In the genomic region with DNA sequence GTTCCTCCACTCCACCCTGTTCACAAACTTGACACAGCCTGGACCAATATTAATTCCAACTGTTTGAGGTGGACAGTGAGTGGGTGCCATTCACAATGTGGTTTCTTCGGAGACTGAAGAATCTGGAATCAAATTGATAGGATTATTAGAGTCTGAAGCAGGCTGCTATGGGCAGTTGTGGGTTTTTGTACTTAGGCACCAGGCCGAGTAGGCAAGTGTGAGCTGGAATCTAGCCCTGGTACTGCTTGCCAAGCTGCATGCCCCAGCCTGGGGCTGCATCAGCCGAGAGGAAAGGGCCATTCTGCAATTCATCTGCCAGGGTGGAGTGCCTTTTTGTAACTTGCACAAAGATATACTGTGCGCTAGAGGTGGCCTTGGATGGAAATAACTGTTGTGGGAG, we compare ENCODE assay signal across 23 cellular contexts.
DNase-seq lines count a peak whose midpoint lies in the region; ATAC-seq and TF ChIP-seq lines count a peak whose summit lies in the region.
"Had no signal": no experiment of that assay in that cellular context is flagged by ENCODE, and none has a peak within 500 bp of the region (broad histone marks: within the 10 kb centered on the region; RNA-seq: fewer than 3 reads in every experiment).

No MANE protein-coding gene starts in this region.

- TF ChIP-seq CTCF in heart left ventricle (IDR thresholded peaks at IDR 0.05) = no peak

- no peak overlapping the region for H3K4me3 ChIP-seq in heart left ventricle
- H3K4me3 ChIP-seq: A549, ascending aorta, spleen, suprapubic skin had no signal

- DNase-seq in Right ventricle myocardium inferior (ENCODE audit: missing footprints) (peak; percentile 65), cardiac septum (ENCODE audit: low spot score) (no peak), astrocyte of the hippocampus (ENCODE audit: low read depth, low spot score) (peak; percentile 79), heart left ventricle (peak in 4 of 5 donors; percentile 26 to 64 (median 46)), sciatic nerve (ENCODE audit: low spot score) (no peak), NK-92 (lab: John Stamatoyannopoulos, UW; ENCODE audit: unreplicated experiment) (no peak)
- DNase-seq: activated CD4-positive, alpha-beta memory T cell treated with anti-CD3 and anti-CD28 coated beads, Interleukin-2, amount 10 ng/mL, durations not matched to agents 7 days and 5 days; DND-41; kidney; NCI-H1105 treated with DMSO at 0.1 percent for 48 hours; NCI-H510A treated with DMSO at 0.1 percent for 48 hours; spleen; stimulated activated CD4-positive, alpha-beta T cell treated with anti-CD3 and anti-CD28 coated beads, Interleukin-2, amount 100 ng/mL, for 48 hours; T-helper 1 cell had no signal

- ATAC-seq in Right ventricle myocardium inferior (peak; percentile 82), heart left ventricle (peak; percentile 64 to 88 (median 82)), sciatic nerve (peak; percentile 60), GM21515 (IDR thresholded peaks at IDR 0.05; ENCODE audit: unreplicated experiment) (no peak), HG02885 (IDR thresholded peaks at IDR 0.05; ENCODE audit: poor library complexity, unreplicated experiment) (no peak)
- ATAC-seq: A549; activated CD4-positive, CD25-positive, alpha-beta regulatory T cell treated with anti-CD3 and anti-CD28 coated beads, Interleukin-2, amount 50 U/mL, for 24 hours; stimulated activated memory B cell treated with anti-CD40 and anti-IgM and Interleukin-4, amounts not matched to agents 10 μg/mL and 1 μg/mL and 100 μg/mL, for 72 hours had no signal

- intact Hi-C loops in Right ventricle myocardium inferior (cut with DNase I) = loop anchor here (5.0 to 10.0 kb wide), 2 partner anchors 36 to 59 kb away; no protein-coding TSS in a partner anchor
- intact Hi-C loops in cardiac septum (cut with DNase I) = loop anchor here (5.0 kb wide), 1 partner anchor 56 kb away; no protein-coding TSS in a partner anchor
- intact Hi-C loops in heart left ventricle (cut with DNase I) = no loop called here
- intact Hi-C loops in sciatic nerve (cut with DNase I) = no loop called here

- no peak overlapping the region for H3K27ac ChIP-seq in heart left ventricle
- H3K27ac ChIP-seq: A549, ascending aorta, epithelial cell of prostate, neutrophil, spleen, suprapubic skin had no signal

- H3K27me3 ChIP-seq in heart left ventricle = peaks cover 0 to 5% (median 0%) of the 10 kb centered on the region in 9 donors
- H3K27me3 ChIP-seq: ascending aorta, suprapubic skin had no signal

- TF ChIP-seq POLR2A in heart left ventricle (IDR thresholded peaks at IDR 0.05) = no peak

- H3K36me3 ChIP-seq in heart left ventricle = no peaks in the 10 kb centered on the region
- H3K36me3 ChIP-seq: ascending aorta, neutrophil, spleen, suprapubic skin had no signal

- peaks cover 0 to 6% (median 0%) of the 10 kb centered on the region in 12 donors for H3K4me1 ChIP-seq in heart left ventricle
- H3K4me1 ChIP-seq: A549, ascending aorta, spleen had no signal

- no peaks in the 10 kb centered on the region for H3K9me3 ChIP-seq in heart left ventricle
- H3K9me3 ChIP-seq: A549, ascending aorta, neutrophil, spleen, suprapubic skin had no signal

- 46 to 75% (median 54%) methylated on average over 4 of the region's 4 CpGs for WGBS in heart left ventricle, 4 donors

Comparison
In these comparisons a context has a peak if more than half of its experiments do, and no peak if none do; other contexts are left out.
1. DNase-seq: peak in Right ventricle myocardium inferior (single experiment), astrocyte of the hippocampus (single experiment) and heart left ventricle (4 of 5); none in cardiac septum (single experiment), sciatic nerve (single experiment) and NK-92 (single experiment).
2. intact Hi-C loops: an anchor here in Right ventricle myocardium inferior (5.0 to 10.0 kb wide) and cardiac septum (5.0 kb wide); none called in heart left ventricle and sciatic nerve.
3. ATAC-seq: peak in Right ventricle myocardium inferior (single experiment), heart left ventricle (4 of 4) and sciatic nerve (single experiment); none in GM21515 (single experiment) and HG02885 (single experiment).